ENCODE assay signal across 10 cellular contexts in genomic region chr5:87122171-87122977, GRCh38.
DNase-seq lines count a peak whose midpoint lies in the region; ATAC-seq and TF ChIP-seq lines count a peak whose summit lies in the region.
"Had no signal": no experiment of that assay in that cellular context is flagged by ENCODE, and none has a peak within 500 bp of the region (broad histone marks: within the 10 kb centered on the region; RNA-seq: fewer than 3 reads in every experiment).

No MANE protein-coding gene starts in this region.

- H3K4me1 Mint-ChIP-seq in activated CD4-positive, alpha-beta T cell treated with anti-CD3 and anti-CD28 coated beads for 36 hours, result peaks cover 57% of the 10 kb centered on the region
- H3K4me1 Mint-ChIP-seq in chondrocyte (ENCODE audit: low read depth), result peaks cover 53% of the 10 kb centered on the region
- H3K4me1 Mint-ChIP-seq in stimulated activated effector memory CD8-positive, alpha-beta T cell treated with anti-CD3 and anti-CD28 coated beads, Interleukin-12 subunit alpha, Interleukin-12 subunit beta, amount 100 ng/mL, for 72 hours, result peaks cover 50% of the 10 kb centered on the region

- CTCF ChIA-PET in activated CD4-positive, alpha-beta T cell treated with anti-CD3 and anti-CD28 coated beads for 36 hours (lab: Charles Lee), result interaction anchor here (0.5 to 0.7 kb wide), 3 partner anchors 16 to 1503 kb away, joined by 3 read pairs; no protein-coding TSS in a partner anchor
- CTCF ChIA-PET in OCI-LY7 (lab: Charles Lee; ENCODE audit: unreplicated experiment), result no interaction called here

- H3K9me2 ChIP-seq in OCI-LY7 (ENCODE audit: insufficient read depth, low read length), result no peaks in the 10 kb centered on the region

- no peaks in the 10 kb centered on the region for H3K27me3 ChIP-seq in right atrium auricular region
- H3K27me3 ChIP-seq: left lung had no signal

- peak overlapping the region; percentile 20; the same call in 1 of the 2 replicates for H2AFZ ChIP-seq in OCI-LY7 (ENCODE audit: low read length)

- no peaks in the 10 kb centered on the region for H3K79me2 ChIP-seq in OCI-LY7 (ENCODE audit: insufficient read depth, low read depth, low read length)

- no peaks in the 10 kb centered on the region for H3K36me3 Mint-ChIP-seq in activated CD4-positive, alpha-beta T cell treated with anti-CD3 and anti-CD28 coated beads for 36 hours (ENCODE audit: low read depth)
- no peaks in the 10 kb centered on the region for H3K36me3 Mint-ChIP-seq in chondrocyte (ENCODE audit: low read depth)
- no peaks in the 10 kb centered on the region for H3K36me3 Mint-ChIP-seq in stimulated activated effector memory CD8-positive, alpha-beta T cell treated with anti-CD3 and anti-CD28 coated beads, Interleukin-12 subunit alpha, Interleukin-12 subunit beta, amount 100 ng/mL, for 72 hours

- H3K9me3 ChIP-seq in OCI-LY7 (ENCODE audit: low read length) (no peaks in the 10 kb centered on the region), right atrium auricular region (no peaks in the 10 kb centered on the region)
- H3K9me3 ChIP-seq: left lung had no signal

- peak overlapping the region; percentile 19 for H3K4me3 Mint-ChIP-seq in activated CD4-positive, alpha-beta T cell treated with anti-CD3 and anti-CD28 coated beads for 36 hours
- no peak overlapping the region for H3K4me3 Mint-ChIP-seq in chondrocyte (ENCODE audit: unreplicated experiment)
- H3K4me3 Mint-ChIP-seq in stimulated activated effector memory CD8-positive, alpha-beta T cell treated with anti-CD3 and anti-CD28 coated beads, Interleukin-12 subunit alpha, Interleukin-12 subunit beta, amount 100 ng/mL, for 72 hours, result peak overlapping the region; percentile 47

- H3K4me2 ChIP-seq in OCI-LY7 (ENCODE audit: low read length), result no peak overlapping the region

- H3K4me3 ChIP-seq in OCI-LY7 (ENCODE audit: low read depth, low read length, poor library complexity, severe bottlenecking), result no peak overlapping the region
- no peak overlapping the region for H3K4me3 ChIP-seq in right atrium auricular region
- H3K4me3 ChIP-seq: left lung had no signal

- POLR2A ChIA-PET in activated CD4-positive, alpha-beta T cell treated with anti-CD3 and anti-CD28 coated beads for 36 hours (lab: Charles Lee), result no interaction called here
- POLR2A ChIA-PET in OCI-LY7 (lab: Charles Lee), result interaction anchor here (0.9 to 1.2 kb wide), 4 partner anchors 9 to 112 kb away, joined by 3 to 4 read pairs (median 4); no protein-coding TSS in a partner anchor

- H3K27ac Mint-ChIP-seq in activated CD4-positive, alpha-beta T cell treated with anti-CD3 and anti-CD28 coated beads for 36 hours, result peak overlapping the region; percentile 44
- H3K27ac Mint-ChIP-seq in chondrocyte (ENCODE audit: unreplicated experiment), result peak overlapping the region; percentile 77
- H3K27ac Mint-ChIP-seq in stimulated activated effector memory CD8-positive, alpha-beta T cell treated with anti-CD3 and anti-CD28 coated beads, Interleukin-12 subunit alpha, Interleukin-12 subunit beta, amount 100 ng/mL, for 72 hours, result peak overlapping the region; percentile 41

- H3K9me3 Mint-ChIP-seq in activated CD4-positive, alpha-beta T cell treated with anti-CD3 and anti-CD28 coated beads for 36 hours (ENCODE audit: low read depth), result no peaks in the 10 kb centered on the region
- peaks cover 3% of the 10 kb centered on the region for H3K9me3 Mint-ChIP-seq in chondrocyte (ENCODE audit: low read depth)
- no peaks in the 10 kb centered on the region for H3K9me3 Mint-ChIP-seq in stimulated activated effector memory CD8-positive, alpha-beta T cell treated with anti-CD3 and anti-CD28 coated beads, Interleukin-12 subunit alpha, Interleukin-12 subunit beta, amount 100 ng/mL, for 72 hours

- no peak for TF ChIP-seq CTCF in OCI-LY7 (conservative IDR thresholded peaks at IDR 0.05; ENCODE audit: low read length)
- TF ChIP-seq CTCF in chondrocyte (IDR thresholded peaks at IDR 0.05), result no peak
- no peak for TF ChIP-seq CTCF in right atrium auricular region (IDR thresholded peaks at IDR 0.05)

- no TSS peak for BruUV-seq in OCI-LY7 (replicated peaks; lab: Mats Ljungman, UMichigan)

- intact Hi-C loops in activated CD4-positive, alpha-beta T cell treated with anti-CD3 and anti-CD28 coated beads for 36 hours (cut with DNase I, micrococcal nuclease), result loop anchor here (5.0 kb wide), 7 partner anchors 40 to 1725 kb away; partner anchors contain the start of gene CCNH (in 1 of the 2)
- intact Hi-C loops in OCI-LY7 (cut with micrococcal nuclease; ENCODE audit: unreplicated experiment), result loop anchor here (2.0 kb wide), 1 partner anchor 20 kb away; no protein-coding TSS in a partner anchor

- H3K27ac ChIP-seq in OCI-LY7 (ENCODE audit: low read depth, low read length, poor library complexity, severe bottlenecking), result no peak overlapping the region
- peak overlapping the region in 1 of 2 donors; percentile 49 for H3K27ac ChIP-seq in right atrium auricular region

- no peak for DNase-seq in activated CD4-positive, alpha-beta T cell treated with anti-CD3 and anti-CD28 coated beads for 36 hours
- DNase-seq in activated CD4-positive, alpha-beta T cell treated with anti-CD3 and anti-CD28 coated beads for 48 hours, result no peak
- DNase-seq in OCI-LY7 (ENCODE audit: low spot score) (no peak), chondrocyte (ENCODE audit: low spot score) (no peak), right atrium auricular region (ENCODE audit: low spot score) (no peak), NOMO-1 treated with dmso at 0.1 percent for 144 hours (lab: John Stamatoyannopoulos, UW; ENCODE audit: unreplicated experiment) (no peak)
- no peak for DNase-seq in stimulated activated effector memory CD8-positive, alpha-beta T cell treated with anti-CD3 and anti-CD28 coated beads, Interleukin-12 subunit alpha, Interleukin-12 subunit beta, amount 100 ng/mL, for 72 hours (ENCODE audit: low spot score in 2 of 2)
- DNase-seq: amniotic stem cell, left lung had no signal

- H3K36me3 ChIP-seq in OCI-LY7 (ENCODE audit: insufficient read depth, low read length) (no peaks in the 10 kb centered on the region), right atrium auricular region (no peaks in the 10 kb centered on the region)
- H3K36me3 ChIP-seq: left lung had no signal

- no peaks in the 10 kb centered on the region for H4K20me1 ChIP-seq in OCI-LY7 (ENCODE audit: insufficient read depth, low read length)

- ATAC-seq in activated CD4-positive, alpha-beta T cell treated with anti-CD3 and anti-CD28 coated beads for 36 hours, result no peak
- ATAC-seq in stimulated activated effector memory CD8-positive, alpha-beta T cell treated with anti-CD3 and anti-CD28 coated beads, Interleukin-12 subunit alpha, Interleukin-12 subunit beta, amount 100 ng/mL, for 72 hours, result peak; percentile 25
- no peak for ATAC-seq in HG02610 (IDR thresholded peaks at IDR 0.05; ENCODE audit: unreplicated experiment)
- ATAC-seq: left lung had no signal

- peaks cover 22% of the 10 kb centered on the region for H3K4me1 ChIP-seq in OCI-LY7 (ENCODE audit: insufficient read depth, low read length, poor library complexity, severe bottlenecking)
- H3K4me1 ChIP-seq in right atrium auricular region, result peaks cover 0 to 11% of the 10 kb centered on the region in 2 donors

- peaks cover 2% of the 10 kb centered on the region for H3K27me3 Mint-ChIP-seq in activated CD4-positive, alpha-beta T cell treated with anti-CD3 and anti-CD28 coated beads for 36 hours
- H3K27me3 Mint-ChIP-seq in chondrocyte (ENCODE audit: low read depth), result no peaks in the 10 kb centered on the region
